Comparison of ENCODE assay signal across 8 cellular contexts in genomic region chr13:67238277-67238859, GRCh38. TPM values are rescaled to one million over a fixed set of nuclear protein-coding genes. Genes with fewer than 3 reads are reported as not detected.
DNase-seq lines count a peak whose midpoint lies in the region; ATAC-seq, FAIRE-seq and TF ChIP-seq lines count a peak whose summit lies in the region.

No MANE protein-coding gene starts in this region.

- peak; percentile 61 for DNase-seq in G401 (ENCODE audit: low spot score)
- peak; percentile 10 for DNase-seq in M059J (ENCODE audit: low read depth)
- DNase-seq in adrenal gland = no peak
- peak; percentile 16 for DNase-seq in HepG2 (ENCODE audit: low spot score)
- no peak for DNase-seq in NCI-H187 treated with DMSO at 0.1 percent for 48 hours (lab: John Stamatoyannopoulos, UW)
- DNase-seq in Ammon's horn (ENCODE audit: low spot score) = no peak
- no peak for DNase-seq in activated naive CD8-positive, alpha-beta T cell treated with anti-CD3 and anti-CD28 coated beads, Interleukin-2, amount 50 U/mL, for 24 hours

- no peaks in the 10 kb centered on the region for H3K9me3 Mint-ChIP-seq in activated naive CD8-positive, alpha-beta T cell treated with anti-CD3 and anti-CD28 coated beads, Interleukin-2, amount 50 U/mL, for 24 hours

- TF ChIP-seq RAD21 in HepG2 (CRISPR knock-in tag; IDR thresholded peaks at IDR 0.05) = peak; percentile 13; the same call in 1 of the 2 replicates

- BruUV-seq in HepG2 (replicated peaks; lab: Mats Ljungman, UMichigan) = no TSS peak

- H2AFZ ChIP-seq in HepG2 (ENCODE audit: low read length) = no peak overlapping the region

- no peaks in the 10 kb centered on the region for H3K4me1 Mint-ChIP-seq in activated naive CD8-positive, alpha-beta T cell treated with anti-CD3 and anti-CD28 coated beads, Interleukin-2, amount 50 U/mL, for 24 hours

- in situ Hi-C loops in G401 (cut with HindIII; ENCODE audit: low sequenced_read_pairs) (no loop called here), HepG2 (cut with HindIII; ENCODE audit: extremely low pct_ligation_motif_present, low pct_unique_long_range_greater_than_20kb) (loop anchor here (25.0 kb wide), 2 partner anchors 1326 to 1601 kb away; no protein-coding TSS in a partner anchor)

- H4K20me1 ChIP-seq in HepG2 (ENCODE audit: insufficient read depth, low read length) = no peaks in the 10 kb centered on the region

- no peak overlapping the region for H3K4me2 ChIP-seq in HepG2 (ENCODE audit: low read depth, low read length)

- H3K27ac ChIP-seq in adrenal gland = no peak overlapping the region
- H3K27ac ChIP-seq in HepG2 (ENCODE audit: extremely low read length, insufficient read depth, low read length) = no peak overlapping the region

- H3K9ac ChIP-seq in HepG2 (ENCODE audit: insufficient read depth, low read depth, low read length) = no peak overlapping the region

- no peak overlapping the region for H3K4me3 Mint-ChIP-seq in activated naive CD8-positive, alpha-beta T cell treated with anti-CD3 and anti-CD28 coated beads, Interleukin-2, amount 50 U/mL, for 24 hours

- H3K27me3 ChIP-seq in adrenal gland (peaks cover 3% of the 10 kb centered on the region), HepG2 (ENCODE audit: control insufficient read depth in 1 of 2, insufficient read depth in 2 of 2, low read length in 2 of 2) (no peaks in the 10 kb centered on the region)

- no peak overlapping the region for H3K27ac Mint-ChIP-seq in activated naive CD8-positive, alpha-beta T cell treated with anti-CD3 and anti-CD28 coated beads, Interleukin-2, amount 50 U/mL, for 24 hours

- CTCF ChIA-PET in HepG2 (lab: Yijun Ruan, JAX; ENCODE audit: low intra/inter-chr PET ratio, low total read pairs) = interaction anchor here (1.5 kb wide), 2 partner anchors 620 to 1582 kb away, joined by 3 to 4 read pairs; no protein-coding TSS in a partner anchor

- FAIRE-seq in HepG2 (lab: Jason Lieb, UNC) = no peak

- peaks cover 0 to 16% (median 0%) of the 10 kb centered on the region in 3 donors for H3K9me3 ChIP-seq in adrenal gland (replicated peaks in 1 of 3)
- no peaks in the 10 kb centered on the region for H3K9me3 ChIP-seq in HepG2 (ENCODE audit: low read length)

- no peaks in the 10 kb centered on the region for H3K27me3 Mint-ChIP-seq in activated naive CD8-positive, alpha-beta T cell treated with anti-CD3 and anti-CD28 coated beads, Interleukin-2, amount 50 U/mL, for 24 hours

- H3K79me2 ChIP-seq in HepG2 (ENCODE audit: insufficient read depth, low read length) = no peaks in the 10 kb centered on the region

- H3K4me3 ChIP-seq in adrenal gland = no peak overlapping the region
- H3K4me3 ChIP-seq in HepG2 (replicated peaks in 1 of 3; ENCODE audit: insufficient read depth in 1 of 3, low read depth in 2 of 3, low read length in 3 of 3) = no peak overlapping the region

- H3K36me3 Mint-ChIP-seq in activated naive CD8-positive, alpha-beta T cell treated with anti-CD3 and anti-CD28 coated beads, Interleukin-2, amount 50 U/mL, for 24 hours (ENCODE audit: low read depth) = no peaks in the 10 kb centered on the region

- H3K36me3 ChIP-seq in adrenal gland (replicated peaks in 1 of 2) = no peaks in the 10 kb centered on the region
- H3K36me3 ChIP-seq in HepG2 (replicated peaks in 1 of 2; ENCODE audit: control insufficient read depth in 1 of 2, insufficient read depth in 2 of 2, low read length in 2 of 2) = no peaks in the 10 kb centered on the region

- POLR2A ChIA-PET in HepG2 (lab: Yijun Ruan, JAX) = no interaction called here

- TF ChIP-seq CTCF in adrenal gland (IDR thresholded peaks at IDR 0.05) (peak; percentile 53 to 89 (median 68)), HepG2 (CRISPR knock-in tag; IDR thresholded peaks at IDR 0.05) (peak; percentile 44)

- no peak for TF ChIP-seq POLR2A in adrenal gland (IDR thresholded peaks at IDR 0.05)
- no peak for TF ChIP-seq POLR2A in HepG2 (IDR thresholded peaks at IDR 0.05; ENCODE audit: insufficient read depth in 1 of 2, low read depth in 2 of 2, low read length in 2 of 2)

- intact Hi-C loops in adrenal gland (cut with DNase I) (loop anchor here in 1 of 2 donors (10.0 kb wide), 1 partner anchor 1584 kb away; no protein-coding TSS in a partner anchor), HepG2 (cut with micrococcal nuclease; ENCODE audit: unreplicated experiment) (loop anchor here (1.0 to 5.0 kb wide), 3 partner anchors 620 to 1581 kb away; no protein-coding TSS in a partner anchor)

- H3K4me1 ChIP-seq in adrenal gland (replicated peaks in 1 of 2) (no peaks in the 10 kb centered on the region), HepG2 (ENCODE audit: insufficient read depth, low read length) (no peaks in the 10 kb centered on the region)

- TF ChIP-seq EP300 in HepG2 (IDR thresholded peaks at IDR 0.05; ENCODE audit: low read depth in 2 of 2, low read length in 2 of 2) (no peak), HepG2 (CRISPR knock-in tag; IDR thresholded peaks at IDR 0.05; ENCODE audit: borderline replicate concordance) (no peak)

- ATAC-seq in GM21526 (IDR thresholded peaks at IDR 0.05; ENCODE audit: low FRiP score, unreplicated experiment) (peak; percentile 81), HepG2 (no peak)
- no peak for ATAC-seq in activated naive CD8-positive, alpha-beta T cell treated with anti-CD3 and anti-CD28 coated beads, Interleukin-2, amount 50 U/mL, for 24 hours

TF ChIP-seq in HepG2, 621 proteins besides CTCF, POLR2A, EP300 and RAD21 (continues in another document):
- TF ChIP-seq ZNF382 (CRISPR knock-in tag; IDR thresholded peaks at IDR 0.05; ENCODE audit: borderline replicate concordance) (no peak), ZNF589 (CRISPR knock-in tag; conservative IDR thresholded peaks at IDR 0.05) (no peak), SMC3 (IDR thresholded peaks at IDR 0.05; ENCODE audit: low read length) (peak; percentile 21), BATF2 (CRISPR knock-in tag; IDR thresholded peaks at IDR 0.05) (no peak), HNF1B (CRISPR knock-in tag; IDR thresholded peaks at IDR 0.05) (no peak), IRF9 (CRISPR knock-in tag; IDR thresholded peaks at IDR 0.05; ENCODE audit: borderline replicate concordance) (no peak), ZNF720 (CRISPR knock-in tag; IDR thresholded peaks at IDR 0.05) (no peak), NR2C2 (CRISPR knock-in tag; IDR thresholded peaks at IDR 0.05; ENCODE audit: borderline replicate concordance) (no peak), HIVEP1 (CRISPR knock-in tag; IDR thresholded peaks at IDR 0.05) (no peak), STAG1 (CRISPR knock-in tag; IDR thresholded peaks at IDR 0.05) (peak; percentile 65)

RNA-seq across cellular contexts. Expression of gene PCDH9, which starts 8.2 kb away (rescaled TPM):
- under 0.01 TPM in 1 of 2 replicates, not detected in the other for total RNA-seq in G401 (2014; rRNA removed; shearing (Covaris generic))
- 0.05 TPM in 1 of 2 replicates, not detected in the other for total RNA-seq in M059J (2014; rRNA removed; shearing (Covaris generic))
- total RNA-seq in adrenal gland (10 to 100 TPM in 1 of 8 donors, 1 to 10 TPM in 7; 3.0 to 10.9 (median 4.2) TPM), HepG2 (2016; rRNA removed; fragmentation: Illumina TruSeq; extraction: Trizol) (0.09 and 0.11 TPM in 2 replicates)
- polyA plus RNA-seq in adrenal gland (1 to 10 TPM in 2 of 3 donors, under 1 TPM in 1; 0.71 to 3.4 (median 1.5) TPM), HepG2 (2011; rRNA removed) (0.01 TPM in 1 of 2 replicates, not detected in the other)
- total RNA-seq in HepG2 (2016; cell fraction: cytosol; rRNA removed; fragmentation: Illumina TruSeq; extraction: Trizol; ENCODE audit: low read depth) = 0.09 and 0.10 TPM in 2 replicates
- 0.04 and 0.11 TPM in 2 replicates for total RNA-seq in HepG2 (2016; cell fraction: insoluble cytoplasmic fraction; rRNA removed; fragmentation: Illumina TruSeq; extraction: Trizol)
- 0.03 TPM in 2 replicates for total RNA-seq in HepG2 (2016; cell fraction: membrane; rRNA removed; fragmentation: Illumina TruSeq; extraction: Trizol)
- total RNA-seq in HepG2 (2016; cell fraction: nucleus; rRNA removed; fragmentation: Illumina TruSeq; extraction: Trizol) = 0.19 and 0.31 TPM in 2 replicates
- polyA plus RNA-seq in HepG2 (2011; cell fraction: cytosol; rRNA removed) = 0.01 TPM in 1 of 2 replicates, not detected in the other
- not detected in 2 replicates for polyA plus RNA-seq in HepG2 (2011; cell fraction: nucleus; rRNA removed)
- polyA plus RNA-seq in HepG2 (2012) = not detected in 2 replicates
- polyA plus RNA-seq in HepG2 (2016; cell fraction: cytosol; fragmentation: Illumina TruSeq; extraction: Trizol; ENCODE audit: low read depth) = under 0.01 and 0.01 TPM in 2 replicates
- not detected in 2 replicates for polyA plus RNA-seq in HepG2 (2016; cell fraction: insoluble cytoplasmic fraction; fragmentation: Illumina TruSeq; extraction: Trizol; ENCODE audit: low read depth)
- polyA plus RNA-seq in HepG2 (2016; cell fraction: membrane; fragmentation: Illumina TruSeq; extraction: Trizol; ENCODE audit: low read depth) = not detected in 2 replicates
- polyA plus RNA-seq in HepG2 (2016; cell fraction: nucleus; fragmentation: Illumina TruSeq; extraction: Trizol; ENCODE audit: insufficient read depth, low read depth) = 0.03 and 0.15 TPM in 2 replicates
- 4.1 TPM in 1 of 2 replicates, not detected in the other for polyA minus RNA-seq in HepG2 (2011; rRNA and poly(A)+ RNA removed; ENCODE audit: low replicate concordance)
- polyA minus RNA-seq in HepG2 (2011; cell fraction: cytosol; rRNA and poly(A)+ RNA removed) = not detected in 2 replicates
- polyA minus RNA-seq in HepG2 (2011; cell fraction: nucleus; rRNA and poly(A)+ RNA removed) = under 0.01 and 0.12 TPM in 2 replicates

Comparison
In these comparisons a context has a peak if more than half of its experiments do, and no peak if none do; other contexts are left out.
1. DNase-seq: peak in G401 (single experiment), M059J (single experiment) and HepG2 (single experiment); none in adrenal gland (0 of 7), NCI-H187 treated with DMSO at 0.1 percent for 48 hours (single experiment), Ammon's horn (single experiment) and activated naive CD8-positive, alpha-beta T cell treated with anti-CD3 and anti-CD28 coated beads, Interleukin-2, amount 50 U/mL, for 24 hours (single experiment).